ENCODE assay signal across 1 cellular context in genomic region chr13:70107498-70108271, GRCh38.
TF ChIP-seq lines count a peak whose summit lies in the region.

TSS of gene ATXN8OS (plus strand) at chr13:70107826.

TF ChIP-seq in HEK293, 187 proteins besides CTCF, POLR2A, EP300 and RAD21 (continued from another document):
- no peak for TF ChIP-seq ZNF560 (tag by site-specific recombination; IDR thresholded peaks at IDR 0.05; ENCODE audit: borderline replicate concordance)
- no peak for TF ChIP-seq ZXDB (tag by site-specific recombination; IDR thresholded peaks at IDR 0.05)
- no peak for TF ChIP-seq PRDM4 (tag by site-specific recombination; IDR thresholded peaks at IDR 0.05)
- no peak for TF ChIP-seq ZNF280D (tag by site-specific recombination; IDR thresholded peaks at IDR 0.05)
- TF ChIP-seq ZNF549 (tag by site-specific recombination; IDR thresholded peaks at IDR 0.05): no peak
- no peak for TF ChIP-seq HIC1 (tag by site-specific recombination; IDR thresholded peaks at IDR 0.05)
